ENCODE assay signal across 12 cellular contexts in genomic region chr16:23081675-23082119, GRCh38.
DNase-seq lines count a peak whose midpoint lies in the region; ATAC-seq and TF ChIP-seq lines count a peak whose summit lies in the region.
"Had no signal": no experiment of that assay in that cellular context is flagged by ENCODE, and none has a peak within 500 bp of the region (broad histone marks: within the 10 kb centered on the region; RNA-seq: fewer than 3 reads in every experiment).

No MANE protein-coding gene starts in this region.

- no peak for TF ChIP-seq EP300 in tibial nerve (IDR thresholded peaks at IDR 0.05)

- TF ChIP-seq POLR2A in tibial nerve (IDR thresholded peaks at IDR 0.05), result no peak

- H4K8ac ChIP-seq in mesenchymal stem cell (ENCODE audit: low read length), result peak overlapping the region; percentile 73

- H3K4me1 ChIP-seq in mesenchymal stem cell (ENCODE audit: control insufficient read depth, insufficient read depth, low read depth, low read length), result peaks cover 2% of the 10 kb centered on the region
- H3K4me1 ChIP-seq in tibial nerve, result no peaks in the 10 kb centered on the region

- no peak overlapping the region for H2BK120ac ChIP-seq in mesenchymal stem cell (ENCODE audit: low read depth, low read length)

- H3K23ac ChIP-seq in mesenchymal stem cell (ENCODE audit: low read length in 2 of 2), result no peak overlapping the region

- no peak overlapping the region for H2BK5ac ChIP-seq in mesenchymal stem cell (ENCODE audit: low read depth, low read length, poor library complexity, severe bottlenecking)

- no peak overlapping the region for H3K18ac ChIP-seq in mesenchymal stem cell (ENCODE audit: low read depth in 1 of 2, low read length in 2 of 2)

- no peak overlapping the region for H3K27ac ChIP-seq in brain microvascular endothelial cell
- no peak overlapping the region for H3K27ac ChIP-seq in mesenchymal stem cell (ENCODE audit: low read length, poor library complexity, severe bottlenecking)
- no peak overlapping the region for H3K27ac ChIP-seq in tibial nerve

- H3K9me3 ChIP-seq in mesenchymal stem cell (ENCODE audit: control insufficient read depth, low read length), result no peaks in the 10 kb centered on the region
- H3K9me3 ChIP-seq in tibial nerve, result no peaks in the 10 kb centered on the region

- peaks cover 11% of the 10 kb centered on the region for H3K79me1 ChIP-seq in mesenchymal stem cell (replicated peaks; ENCODE audit: low read length, poor library complexity, severe bottlenecking)

- H3K27me3 ChIP-seq in brain microvascular endothelial cell (replicated peaks) (no peaks in the 10 kb centered on the region), mesenchymal stem cell (ENCODE audit: control insufficient read depth in 1 of 2, insufficient read depth in 1 of 2, low read length in 2 of 2) (no peaks in the 10 kb centered on the region), tibial nerve (no peaks in the 10 kb centered on the region)

- H3K4ac ChIP-seq in mesenchymal stem cell (ENCODE audit: low read depth in 1 of 2, low read length in 2 of 2), result no peak overlapping the region

- no peak for ATAC-seq in GM21390 (IDR thresholded peaks at IDR 0.05; ENCODE audit: unreplicated experiment)
- no peak for ATAC-seq in GM21576 (IDR thresholded peaks at IDR 0.05; ENCODE audit: unreplicated experiment)

- 96% methylated on average over 6 of the region's 6 CpGs for WGBS in mesenchymal stem cell
- WGBS in tibial nerve, 2 donors, result 72 to 76% methylated on average over 6 of the region's 6 CpGs

- H2BK15ac ChIP-seq in mesenchymal stem cell (ENCODE audit: low read depth, poor library complexity, severe bottlenecking), result no peak overlapping the region

- no peak overlapping the region for H4K91ac ChIP-seq in mesenchymal stem cell (ENCODE audit: low read length)

- no peak overlapping the region for H2AFZ ChIP-seq in mesenchymal stem cell (ENCODE audit: low read depth, low read length)

- no peak overlapping the region for H3K9ac ChIP-seq in mesenchymal stem cell (ENCODE audit: low read length)

- peak overlapping the region in 1 of 2 experiments; percentile 57 for H2BK12ac ChIP-seq in mesenchymal stem cell (ENCODE audit: low read length in 2 of 2)

- TF ChIP-seq CTCF in brain microvascular endothelial cell (IDR thresholded peaks at IDR 0.05; ENCODE audit: low read depth, low read length, missing control alignments) (peak; percentile 28), tibial nerve (IDR thresholded peaks at IDR 0.05) (no peak)

- no peak overlapping the region for H3K4me3 ChIP-seq in brain microvascular endothelial cell (ENCODE audit: low read depth, low read length)
- no peak overlapping the region for H3K4me3 ChIP-seq in mesenchymal stem cell (ENCODE audit: insufficient read depth in 1 of 2, low read depth in 1 of 2, low read length in 2 of 2)
- H3K4me3 ChIP-seq in tibial nerve, result no peak overlapping the region

- no peak overlapping the region for H2AK5ac ChIP-seq in mesenchymal stem cell (ENCODE audit: low read length, severe bottlenecking)

- DNase-seq in Daoy (ENCODE audit: low read depth), result peak; percentile 27
- DNase-seq in LHCN-M2 (ENCODE audit: low read depth), result peak; percentile 47
- DNase-seq in brain microvascular endothelial cell, result peak; percentile 31
- DNase-seq in mesenchymal stem cell, result no peak
- no peak for DNase-seq in NCI-H1048 (lab: John Stamatoyannopoulos, UW)
- no peak for DNase-seq in tibial nerve (ENCODE audit: low spot score in 2 of 2)
- DNase-seq: activated B cell treated with CpG ODN at 0.5 μM for 24 hours; activated naive CD4-positive, alpha-beta T cell treated with Interleukin-2 at 50 U/mL for 16 hours; HCEC 1CT; left cardiac atrium had no signal

- H3K4me2 ChIP-seq in mesenchymal stem cell (ENCODE audit: low read length, poor library complexity, severe bottlenecking), result no peak overlapping the region

- H3K36me3 ChIP-seq in brain microvascular endothelial cell (replicated peaks) (peaks cover 6% of the 10 kb centered on the region), mesenchymal stem cell (ENCODE audit: control insufficient read depth in 1 of 2, insufficient read depth in 2 of 2, low read depth in 1 of 2, low read length in 2 of 2) (peaks cover 26 to 52% of the 10 kb centered on the region in 2 experiments), tibial nerve (peaks cover 0 to 65% (median 4%) of the 10 kb centered on the region in 3 donors)

- in situ Hi-C loops in brain microvascular endothelial cell (cut with HindIII; ENCODE audit: low pct_ligation_motif_present, low sequenced_read_pairs), result no loop called here

- H3K14ac ChIP-seq in mesenchymal stem cell (ENCODE audit: low read length in 2 of 2), result no peak overlapping the region

Comparison
In these comparisons a context has a peak if more than half of its experiments do, and no peak if none do; other contexts are left out.
1. DNase-seq: peak in Daoy (single experiment), LHCN-M2 (single experiment) and brain microvascular endothelial cell (single experiment); none in mesenchymal stem cell (single experiment), NCI-H1048 (single experiment) and tibial nerve (0 of 2).